ENCODE assay signal across 29 cellular contexts in the genomic region with DNA sequence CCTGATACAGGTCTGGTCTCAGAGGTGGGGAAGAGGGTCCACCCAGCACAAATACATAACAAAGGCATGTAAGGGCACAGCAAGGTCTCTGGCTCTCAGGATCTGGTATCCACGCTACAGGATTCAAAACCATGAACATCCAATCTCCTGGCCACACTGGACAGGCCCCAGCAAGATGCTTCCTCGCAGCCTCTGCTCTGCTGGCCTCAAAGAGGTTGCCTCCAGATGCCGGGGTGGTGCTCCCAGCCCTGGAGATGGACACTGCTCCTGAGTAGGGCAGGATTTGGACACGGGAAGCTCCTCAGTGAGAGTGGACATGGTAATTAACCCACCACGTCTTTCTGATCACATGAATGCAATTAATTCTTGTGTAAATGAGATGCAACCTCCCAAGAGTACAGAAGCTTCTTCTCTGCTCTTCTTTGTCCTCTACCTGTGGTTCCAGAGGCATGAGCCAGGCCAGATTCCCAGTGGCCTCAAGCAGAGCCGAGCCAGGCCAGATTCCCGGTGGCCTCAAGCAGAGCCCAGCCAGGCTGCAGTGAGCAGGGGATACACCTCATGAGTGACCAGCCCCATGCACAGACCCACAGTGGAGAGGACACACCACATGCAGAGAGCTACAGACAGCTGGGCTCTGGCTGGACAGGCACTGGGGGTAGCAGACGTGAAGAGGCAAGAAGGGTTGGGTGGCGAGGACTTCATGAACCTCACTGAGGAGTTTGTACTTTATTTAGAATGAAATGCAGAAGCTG.
"Had no signal": no experiment of that assay in that cellular context is flagged by ENCODE, and none has a peak within 500 bp of the region (broad histone marks: within the 10 kb centered on the region; RNA-seq: fewer than 3 reads in every experiment).

No MANE protein-coding gene starts in this region.

- H3K36me3 ChIP-seq: stomach, suprapubic skin, thoracic aorta, thyroid gland, tibial artery, tibial nerve, transverse colon, upper lobe of left lung, upper lobe of right lung, uterus, vagina had no signal

- H3K4me1 Mint-ChIP-seq: stimulated activated effector memory CD8-positive, alpha-beta T cell treated with anti-CD3 and anti-CD28 coated beads, Interleukin-12 subunit alpha, Interleukin-12 subunit beta, amount 100 ng/mL, for 72 hours; stimulated activated memory B cell treated with anti-CD40 and anti-IgM and Interleukin-4, amounts not matched to agents 10 μg/mL and 1 μg/mL and 100 μg/mL, for 72 hours; stimulated activated naive B cell treated with anti-CD40 and anti-IgM and Interleukin-4, amounts not matched to agents 10 μg/mL and 1 μg/mL and 100 μg/mL, for 72 hours had no signal

- H3K4me3 ChIP-seq: stomach, suprapubic skin, testis, thoracic aorta, thyroid gland, tibial artery, tibial nerve, transverse colon, upper lobe of left lung, upper lobe of right lung, uterus, vagina had no signal

- H3K4me3 Mint-ChIP-seq: stimulated activated effector memory CD8-positive, alpha-beta T cell treated with anti-CD3 and anti-CD28 coated beads, Interleukin-12 subunit alpha, Interleukin-12 subunit beta, amount 100 ng/mL, for 72 hours; stimulated activated memory B cell treated with anti-CD40 and anti-IgM and Interleukin-4, amounts not matched to agents 10 μg/mL and 1 μg/mL and 100 μg/mL, for 72 hours; stimulated activated naive B cell treated with anti-CD40 and anti-IgM and Interleukin-4, amounts not matched to agents 10 μg/mL and 1 μg/mL and 100 μg/mL, for 72 hours; stimulated activated naive CD8-positive, alpha-beta T cell treated with anti-CD3 and anti-CD28 coated beads, Interleukin-15, amount 100 ng/mL, for 72 hours; stimulated activated naive CD8-positive, alpha-beta T cell treated with anti-CD3 and anti-CD28 coated beads, Interleukin-15, Interleukin-2, amounts not matched to agents 100 ng/mL and 50 ng/mL, for 24 hours; type B pancreatic cell had no signal

- H3K27me3 ChIP-seq: suprapubic skin, testis, thyroid gland, tibial artery, tibial nerve, transverse colon, upper lobe of left lung, upper lobe of right lung, uterus, vagina had no signal

- FAIRE-seq: urothelium cell line had no signal

- H3K4me1 ChIP-seq: stomach, suprapubic skin, testis, thyroid gland, tibial artery, tibial nerve, transverse colon, upper lobe of left lung, upper lobe of right lung, uterus, vagina had no signal

- H3K27me3 Mint-ChIP-seq: stimulated activated memory B cell treated with anti-CD40 and anti-IgM and Interleukin-4, amounts not matched to agents 10 μg/mL and 1 μg/mL and 100 μg/mL, for 72 hours had no signal

- H3K36me3 Mint-ChIP-seq: stimulated activated effector memory CD8-positive, alpha-beta T cell treated with anti-CD3 and anti-CD28 coated beads, Interleukin-12 subunit alpha, Interleukin-12 subunit beta, amount 100 ng/mL, for 72 hours; stimulated activated memory B cell treated with anti-CD40 and anti-IgM and Interleukin-4, amounts not matched to agents 10 μg/mL and 1 μg/mL and 100 μg/mL, for 72 hours; stimulated activated naive B cell treated with anti-CD40 and anti-IgM and Interleukin-4, amounts not matched to agents 10 μg/mL and 1 μg/mL and 100 μg/mL, for 72 hours; type B pancreatic cell had no signal

- ATAC-seq: stimulated activated effector memory CD8-positive, alpha-beta T cell treated with anti-CD3 and anti-CD28 coated beads, Interleukin-12 subunit alpha, Interleukin-12 subunit beta, amount 100 ng/mL, for 72 hours; stimulated activated memory B cell treated with anti-CD40 and anti-IgM and Interleukin-4, amounts not matched to agents 10 μg/mL and 1 μg/mL and 100 μg/mL, for 72 hours; stimulated activated naive B cell treated with anti-CD40 and anti-IgM and Interleukin-4, amounts not matched to agents 10 μg/mL and 1 μg/mL and 100 μg/mL, for 72 hours; stimulated activated naive CD8-positive, alpha-beta T cell treated with anti-CD3 and anti-CD28 coated beads, Interleukin-15, amount 100 ng/mL, for 72 hours; stimulated activated naive CD8-positive, alpha-beta T cell treated with anti-CD3 and anti-CD28 coated beads, Interleukin-15, Interleukin-2, amounts not matched to agents 100 U/mL and 50 U/mL, for 24 hours; upper lobe of right lung had no signal

- H3K27ac Mint-ChIP-seq: stimulated activated effector memory CD8-positive, alpha-beta T cell treated with anti-CD3 and anti-CD28 coated beads, Interleukin-12 subunit alpha, Interleukin-12 subunit beta, amount 100 ng/mL, for 72 hours; stimulated activated memory B cell treated with anti-CD40 and anti-IgM and Interleukin-4, amounts not matched to agents 10 μg/mL and 1 μg/mL and 100 μg/mL, for 72 hours; stimulated activated naive B cell treated with anti-CD40 and anti-IgM and Interleukin-4, amounts not matched to agents 10 μg/mL and 1 μg/mL and 100 μg/mL, for 72 hours; stimulated activated naive CD8-positive, alpha-beta T cell treated with anti-CD3 and anti-CD28 coated beads, Interleukin-15, amount 100 ng/mL, for 72 hours; stimulated activated naive CD8-positive, alpha-beta T cell treated with anti-CD3 and anti-CD28 coated beads, Interleukin-15, Interleukin-2, amounts not matched to agents 100 ng/mL and 50 ng/mL, for 24 hours; type B pancreatic cell had no signal

- DNase-seq: stimulated activated CD4-positive, alpha-beta T cell treated with anti-CD3 and anti-CD28 coated beads, Interleukin-2, amount 100 ng/mL, for 48 hours; stimulated activated CD4-positive, alpha-beta T cell treated with anti-CD3 and anti-CD28 coated beads, Interleukin-4, amount 100 ng/mL, for 1 hour; stimulated activated CD4-positive, alpha-beta T cell treated with anti-CD3 and anti-CD28 coated beads, Interleukin-4, amount 100 ng/mL, for 24 hours; stimulated activated CD4-positive, alpha-beta T cell treated with anti-CD3 and anti-CD28 coated beads, Interleukin-4, amount 100 ng/mL, for 4 hours; stimulated activated CD8-positive, alpha-beta memory T cell treated with anti-CD3 and anti-CD28 coated beads, Interleukin-4, amount 100 ng/mL, for 48 hours; stimulated activated naive B cell treated with anti-CD40 and anti-IgM and Interleukin-4, amounts not matched to agents 10 μg/mL and 1 μg/mL and 100 μg/mL, for 72 hours; stimulated activated naive CD4-positive, alpha-beta T cell; stimulated activated naive CD4-positive, alpha-beta T cell treated with Interleukin-2 at 50 U/mL for 16 hours; stimulated activated naive CD8-positive, alpha-beta T cell treated with anti-CD3 and anti-CD28 coated beads, Interleukin-15, amount 100 ng/mL, for 72 hours; stimulated activated naive CD8-positive, alpha-beta T cell treated with anti-CD3 and anti-CD28 coated beads, Interleukin-15, Interleukin-2, amounts not matched to agents 100 U/mL and 50 U/mL, for 24 hours; stomach; substantia nigra; testis; thyroid gland; tibial artery; transverse colon; trophoblast cell; upper lobe of left lung; upper lobe of right lung; uterus had no signal

- H3K9me3 Mint-ChIP-seq: stimulated activated memory B cell treated with anti-CD40 and anti-IgM and Interleukin-4, amounts not matched to agents 10 μg/mL and 1 μg/mL and 100 μg/mL, for 72 hours; stimulated activated naive B cell treated with anti-CD40 and anti-IgM and Interleukin-4, amounts not matched to agents 10 μg/mL and 1 μg/mL and 100 μg/mL, for 72 hours; stimulated activated naive CD8-positive, alpha-beta T cell treated with anti-CD3 and anti-CD28 coated beads, Interleukin-15, amount 100 ng/mL, for 72 hours; stimulated activated naive CD8-positive, alpha-beta T cell treated with anti-CD3 and anti-CD28 coated beads, Interleukin-15, Interleukin-2, amounts not matched to agents 100 ng/mL and 50 ng/mL, for 24 hours; type B pancreatic cell had no signal

- H3K27ac ChIP-seq: stomach, suprapubic skin, testis, thoracic aorta, thyroid gland, tibial artery, tibial nerve, transverse colon, upper lobe of left lung, upper lobe of right lung, uterus, vagina had no signal

- H3K9me3 ChIP-seq: suprapubic skin, testis, thoracic aorta, thyroid gland, tibial artery, transverse colon, upper lobe of left lung, upper lobe of right lung, uterus, vagina had no signal
